Comparison of ENCODE assay signal across 8 cellular contexts in genomic region chr21:25385912-25386474, GRCh38.
DNase-seq lines count a peak whose midpoint lies in the region; ATAC-seq and TF ChIP-seq lines count a peak whose summit lies in the region.

No MANE protein-coding gene starts in this region.

- intact Hi-C loops in esophagus squamous epithelium (cut with DNase I) = no loop called here

- no peaks in the 10 kb centered on the region for H3K36me3 ChIP-seq in esophagus squamous epithelium

- no peaks in the 10 kb centered on the region for H3K9me3 ChIP-seq in esophagus squamous epithelium

- TF ChIP-seq POLR2A in esophagus squamous epithelium (IDR thresholded peaks at IDR 0.05) = no peak

- H3K27ac Mint-ChIP-seq in nephron = no peak overlapping the region
- H3K27ac Mint-ChIP-seq in activated T-cell treated with anti-CD3 and anti-CD28 coated beads, Interleukin-2, amount 50 U/mL, for 24 hours = no peak overlapping the region

- TF ChIP-seq CTCF in esophagus squamous epithelium (IDR thresholded peaks at IDR 0.05) (peak; percentile 65 to 79 (median 75)), nephron (IDR thresholded peaks at IDR 0.05; ENCODE audit: unreplicated experiment in 3 of 3) (peak; percentile 79 to 82 (median 80))

- H3K27me3 ChIP-seq in esophagus squamous epithelium = no peaks in the 10 kb centered on the region

- H3K4me1 Mint-ChIP-seq in nephron = no peaks in the 10 kb centered on the region
- peaks cover 13% of the 10 kb centered on the region for H3K4me1 Mint-ChIP-seq in activated T-cell treated with anti-CD3 and anti-CD28 coated beads, Interleukin-2, amount 50 U/mL, for 24 hours (ENCODE audit: low read depth)

- WGBS in esophagus squamous epithelium, 2 donors = 10 to 16% methylated on average over 8 of the region's 8 CpGs

- H3K4me1 ChIP-seq in esophagus squamous epithelium = no peaks in the 10 kb centered on the region

- H3K4me3 Mint-ChIP-seq in nephron = no peak overlapping the region
- no peak overlapping the region for H3K4me3 Mint-ChIP-seq in activated T-cell treated with anti-CD3 and anti-CD28 coated beads, Interleukin-2, amount 50 U/mL, for 24 hours

- no peaks in the 10 kb centered on the region for H3K36me3 Mint-ChIP-seq in nephron (ENCODE audit: low read depth)
- no peaks in the 10 kb centered on the region for H3K36me3 Mint-ChIP-seq in activated T-cell treated with anti-CD3 and anti-CD28 coated beads, Interleukin-2, amount 50 U/mL, for 24 hours (ENCODE audit: low read depth)

- no peaks in the 10 kb centered on the region for H3K9me3 Mint-ChIP-seq in nephron
- H3K9me3 Mint-ChIP-seq in activated T-cell treated with anti-CD3 and anti-CD28 coated beads, Interleukin-2, amount 50 U/mL, for 24 hours = no peaks in the 10 kb centered on the region

- H3K27ac ChIP-seq in esophagus squamous epithelium = no peak overlapping the region

- DNase-seq in AML-193 (lab: John Stamatoyannopoulos, UW) = peak; percentile 25 to 38
- DNase-seq in NCI-H1105 (lab: John Stamatoyannopoulos, UW) = peak; percentile 59
- peak; percentile 75 for DNase-seq in SK-N-DZ (ENCODE audit: low spot score)
- no peak for DNase-seq in esophagus squamous epithelium (lab: John Stamatoyannopoulos, UW)
- no peak for DNase-seq in GDM1 (lab: John Stamatoyannopoulos, UW)
- no peak for DNase-seq in activated T-cell treated with anti-CD3 and anti-CD28 coated beads, Interleukin-2, amount 50 U/mL, for 24 hours

- no peaks in the 10 kb centered on the region for H3K27me3 Mint-ChIP-seq in nephron (ENCODE audit: low read depth)
- peaks cover 8% of the 10 kb centered on the region for H3K27me3 Mint-ChIP-seq in activated T-cell treated with anti-CD3 and anti-CD28 coated beads, Interleukin-2, amount 50 U/mL, for 24 hours

- H3K4me3 ChIP-seq in esophagus squamous epithelium = no peak overlapping the region

- peak; percentile 49 for ATAC-seq in GM18907 (IDR thresholded peaks at IDR 0.05; ENCODE audit: unreplicated experiment)

Comparison
In these comparisons a context has a peak if more than half of its experiments do, and no peak if none do; other contexts are left out.
1. DNase-seq: peak in AML-193 (2 of 2), NCI-H1105 (single experiment) and SK-N-DZ (single experiment); none in esophagus squamous epithelium (single experiment), GDM1 (single experiment) and activated T-cell treated with anti-CD3 and anti-CD28 coated beads, Interleukin-2, amount 50 U/mL, for 24 hours (single experiment).